In the genomic region with DNA sequence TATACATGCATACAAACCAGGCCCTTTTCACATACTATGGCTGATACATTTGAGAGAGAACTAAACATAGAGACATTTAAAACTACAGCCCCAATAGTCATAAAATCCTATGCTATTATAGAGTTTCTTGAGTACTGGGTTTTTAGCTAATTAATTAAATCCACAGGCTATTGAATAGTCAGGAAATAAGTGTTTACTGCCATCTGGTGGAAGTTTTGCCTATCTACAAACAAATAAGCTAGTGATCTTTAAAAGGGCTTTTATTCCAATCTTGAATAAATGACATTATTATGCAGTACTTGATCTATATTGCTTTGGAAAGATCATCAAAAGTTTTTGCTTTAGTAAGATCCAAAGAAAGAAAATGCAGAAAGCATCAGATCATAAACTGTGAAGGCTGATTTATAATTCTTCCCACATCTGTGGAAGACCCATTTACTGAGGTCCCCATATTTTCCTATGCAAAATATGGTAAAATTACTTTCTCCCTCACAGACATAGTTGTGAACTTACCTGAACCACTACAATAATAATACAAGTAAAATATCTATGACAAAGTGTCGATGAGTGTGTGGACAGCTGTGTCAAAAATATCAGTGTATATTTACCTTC, we compare ENCODE assay signal across 8 cellular contexts.
A peak's percentile ranks its signal among the peaks of the same experiment; 100 is the strongest.
DNase-seq lines count a peak whose midpoint lies in the region; ATAC-seq and TF ChIP-seq lines count a peak whose summit lies in the region.

No MANE protein-coding gene starts in this region.

- ATAC-seq in HG02870 (IDR thresholded peaks at IDR 0.05; ENCODE audit: unreplicated experiment) (no peak), GM18498 (IDR thresholded peaks at IDR 0.05; ENCODE audit: unreplicated experiment) (no peak), HG02588 (IDR thresholded peaks at IDR 0.05; ENCODE audit: unreplicated experiment) (no peak)

- H3F3A ChIP-seq in Loucy (ENCODE audit: low read depth): no peaks in the 10 kb centered on the region

- intact Hi-C loops in tibial artery (cut with DNase I; ENCODE audit: low total_unique reads): no loop called here

- H3K4me2 ChIP-seq in Loucy (ENCODE audit: low read depth, low read length, poor library complexity, severe bottlenecking): no peak overlapping the region

- no peak overlapping the region for H2AFZ ChIP-seq in Loucy (ENCODE audit: low read length)

- no peaks in the 10 kb centered on the region for H4K20me1 ChIP-seq in Loucy (ENCODE audit: insufficient read depth, low read length, poor library complexity, severe bottlenecking)

- H3K9me3 ChIP-seq in Loucy (ENCODE audit: insufficient read depth, low read depth, low read length): no peaks in the 10 kb centered on the region
- H3K9me3 ChIP-seq in tibial artery: no peaks in the 10 kb centered on the region

- H3K27me3 ChIP-seq in Loucy (ENCODE audit: insufficient read depth, low read length, poor library complexity, severe bottlenecking) (no peaks in the 10 kb centered on the region), tibial artery (no peaks in the 10 kb centered on the region)

- no peaks in the 10 kb centered on the region for H3K9me2 ChIP-seq in Loucy (replicated peaks; ENCODE audit: low read depth, low read length)

- peak; percentile 79 for TF ChIP-seq CTCF in Loucy (conservative IDR thresholded peaks at IDR 0.05; ENCODE audit: low read length)
- peak; percentile 50 to 56 for TF ChIP-seq CTCF in tibial artery (IDR thresholded peaks at IDR 0.05)

- peak; percentile 27 for DNase-seq in Daoy (ENCODE audit: low read depth)
- peak; percentile 26 to 69 for DNase-seq in SW 1271 (lab: John Stamatoyannopoulos, UW)
- DNase-seq in globus pallidus (ENCODE audit: low spot score): peak; percentile 68
- DNase-seq in tibial artery: no peak

- H3K79me2 ChIP-seq in Loucy (ENCODE audit: insufficient read depth, low read length): no peaks in the 10 kb centered on the region

- no peak overlapping the region for H3K4me3 ChIP-seq in Loucy (ENCODE audit: low read length, poor library complexity, severe bottlenecking)
- H3K4me3 ChIP-seq in tibial artery: no peak overlapping the region

- H3K9ac ChIP-seq in Loucy (ENCODE audit: low read depth, low read length, poor library complexity, severe bottlenecking): no peak overlapping the region

- H3K4me1 ChIP-seq in Loucy (ENCODE audit: insufficient read depth, low read length, poor library complexity, severe bottlenecking) (no peaks in the 10 kb centered on the region), tibial artery (peaks cover 0 to 19% (median 16%) of the 10 kb centered on the region in 4 donors)

- H3K36me3 ChIP-seq in Loucy (ENCODE audit: insufficient read depth, low read length) (peaks cover 2% of the 10 kb centered on the region; the same call in 1 of the 2 replicates), tibial artery (peaks cover 0 to 5% (median 1%) of the 10 kb centered on the region in 3 donors)

- H3K27ac ChIP-seq in tibial artery: no peak overlapping the region

Comparison
In these comparisons a context has a peak if more than half of its experiments do, and no peak if none do; other contexts are left out.
1. DNase-seq: peak in Daoy (single experiment), SW 1271 (2 of 2) and globus pallidus (single experiment); none in tibial artery (0 of 2).